Comparison of ENCODE assay signal across 1 cellular context in genomic region chr20:44447827-44448419, GRCh38.
A peak's percentile ranks its signal among the peaks of the same experiment; 100 is the strongest.
TF ChIP-seq lines count a peak whose summit lies in the region.

No MANE protein-coding gene starts in this region.

TF ChIP-seq in HepG2, 621 proteins besides CTCF, POLR2A, EP300 and RAD21 (continued from another document and continues in another):
- TF ChIP-seq THAP7 (CRISPR knock-in tag; IDR thresholded peaks at IDR 0.05) (no peak), ZNF800 (CRISPR knock-in tag; IDR thresholded peaks at IDR 0.05) (no peak), ZNF484 (CRISPR knock-in tag; IDR thresholded peaks at IDR 0.05; ENCODE audit: borderline replicate concordance, low read depth) (no peak), ZSCAN25 (CRISPR knock-in tag; IDR thresholded peaks at IDR 0.05) (no peak; the same call in 1 of the 2 replicates), ZNF782 (CRISPR knock-in tag; IDR thresholded peaks at IDR 0.05; ENCODE audit: borderline replicate concordance) (0 out of 2 replicates have a peak, but pooled peaks have one; percentile 27), TEF (CRISPR knock-in tag; IDR thresholded peaks at IDR 0.05) (no peak), BCL6 (CRISPR knock-in tag; IDR thresholded peaks at IDR 0.05) (no peak), ZNF34 (CRISPR knock-in tag; IDR thresholded peaks at IDR 0.05; ENCODE audit: borderline replicate concordance) (no peak), ZNF501 (CRISPR knock-in tag; IDR thresholded peaks at IDR 0.05) (no peak), MIER2 (CRISPR knock-in tag; IDR thresholded peaks at IDR 0.05) (no peak), RNF219 (CRISPR knock-in tag; IDR thresholded peaks at IDR 0.05) (no peak), MAF1 (CRISPR knock-in tag; IDR thresholded peaks at IDR 0.05; ENCODE audit: borderline replicate concordance) (no peak), U2AF1 (optimal IDR thresholded peaks at IDR 0.05; ENCODE audit: low read depth, low read length) (no peak), ZMYM2 (CRISPR knock-in tag; IDR thresholded peaks at IDR 0.05) (peak; percentile 78), ZBTB42 (CRISPR knock-in tag; IDR thresholded peaks at IDR 0.05) (peak; percentile 91), ZBTB49 (CRISPR knock-in tag; IDR thresholded peaks at IDR 0.05; ENCODE audit: borderline replicate concordance) (no peak), NKX3-1 (CRISPR knock-in tag; IDR thresholded peaks at IDR 0.05) (no peak), FOXO1 (CRISPR knock-in tag; IDR thresholded peaks at IDR 0.05) (no peak; the same call in 1 of the 2 replicates), ZNF441 (CRISPR knock-in tag; IDR thresholded peaks at IDR 0.05; ENCODE audit: borderline replicate concordance) (no peak), ZNF282 (IDR thresholded peaks at IDR 0.05; ENCODE audit: partially characterized antibody) (no peak), ZNF30 (CRISPR knock-in tag; IDR thresholded peaks at IDR 0.05) (no peak), ZNF557 (CRISPR knock-in tag; IDR thresholded peaks at IDR 0.05) (no peak), YY1 (IDR thresholded peaks at IDR 0.05; ENCODE audit: insufficient read depth, insufficient replicate concordance, low read depth, low read length) (no peak), ZMYM3 (CRISPR knock-in tag; IDR thresholded peaks at IDR 0.05) (peak; percentile 98), ZSCAN21 (CRISPR knock-in tag; IDR thresholded peaks at IDR 0.05; ENCODE audit: borderline replicate concordance) (peak; percentile 43; the same call in 1 of the 2 replicates), ZNF672 (CRISPR knock-in tag; IDR thresholded peaks at IDR 0.05) (no peak), PCBP1 (IDR thresholded peaks at IDR 0.05; ENCODE audit: borderline replicate concordance, low read depth, low read length) (no peak), MTA1 (CRISPR knock-in tag; IDR thresholded peaks at IDR 0.05; ENCODE audit: borderline replicate concordance) (0 out of 2 replicates have a peak, but pooled peaks have one; percentile 17), MBNL3 (CRISPR knock-in tag; conservative IDR thresholded peaks at IDR 0.05) (no peak), AGO1 (IDR thresholded peaks at IDR 0.05; ENCODE audit: low read depth, low read length, poor library complexity, severe bottlenecking) (no peak), HCFC1 (IDR thresholded peaks at IDR 0.05; ENCODE audit: low read depth, low read length) (no peak), CREB1 (IDR thresholded peaks at IDR 0.05) (no peak), CREB1 (CRISPR knock-in tag; IDR thresholded peaks at IDR 0.05) (no peak), ARID5B (CRISPR knock-in tag; IDR thresholded peaks at IDR 0.05) (0 out of 2 replicates have a peak, but pooled peaks have one; percentile 6), GLI4 (CRISPR knock-in tag; IDR thresholded peaks at IDR 0.05; ENCODE audit: borderline replicate concordance) (no peak), IRX3 (CRISPR knock-in tag; IDR thresholded peaks at IDR 0.05; ENCODE audit: borderline replicate concordance, low read depth) (no peak), ZNF775 (CRISPR knock-in tag; IDR thresholded peaks at IDR 0.05; ENCODE audit: borderline replicate concordance) (no peak), MAFK (conservative IDR thresholded peaks at IDR 0.05 in 1 of 2, IDR thresholded peaks at IDR 0.05 in 1 of 2; ENCODE audit: low read length in 2 of 2) (no peak), MTERF4 (CRISPR knock-in tag; IDR thresholded peaks at IDR 0.05) (0 out of 2 replicates have a peak, but pooled peaks have one; percentile 32), ZNF772 (CRISPR knock-in tag; IDR thresholded peaks at IDR 0.05) (no peak), ZNF317 (CRISPR knock-in tag; IDR thresholded peaks at IDR 0.05) (no peak), ZMYM4 (CRISPR knock-in tag; IDR thresholded peaks at IDR 0.05) (peak; percentile 47), RAD51 (IDR thresholded peaks at IDR 0.05; ENCODE audit: borderline replicate concordance) (no peak), ZBTB25 (CRISPR knock-in tag; IDR thresholded peaks at IDR 0.05) (no peak), ZNF225 (CRISPR knock-in tag; IDR thresholded peaks at IDR 0.05) (no peak), MED8 (CRISPR knock-in tag; IDR thresholded peaks at IDR 0.05; ENCODE audit: insufficient replicate concordance) (no peak), ZNF263 (CRISPR knock-in tag; IDR thresholded peaks at IDR 0.05) (peak; percentile 28; the same call in 1 of the 2 replicates), THAP8 (CRISPR knock-in tag; IDR thresholded peaks at IDR 0.05; ENCODE audit: borderline replicate concordance) (no peak), MXD1 (CRISPR knock-in tag; IDR thresholded peaks at IDR 0.05) (no peak), ZNF414 (CRISPR knock-in tag; IDR thresholded peaks at IDR 0.05) (0 out of 2 replicates have a peak, but pooled peaks have one; percentile 32), TARDBP (CRISPR knock-in tag; IDR thresholded peaks at IDR 0.05) (peak; percentile 70; the same call in 1 of the 2 replicates), ARID2 (CRISPR knock-in tag; IDR thresholded peaks at IDR 0.05; ENCODE audit: borderline replicate concordance) (peak; percentile 51; the same call in 1 of the 2 replicates), ZSCAN29 (CRISPR knock-in tag; conservative IDR thresholded peaks at IDR 0.05) (no peak)
